In the genomic region with DNA sequence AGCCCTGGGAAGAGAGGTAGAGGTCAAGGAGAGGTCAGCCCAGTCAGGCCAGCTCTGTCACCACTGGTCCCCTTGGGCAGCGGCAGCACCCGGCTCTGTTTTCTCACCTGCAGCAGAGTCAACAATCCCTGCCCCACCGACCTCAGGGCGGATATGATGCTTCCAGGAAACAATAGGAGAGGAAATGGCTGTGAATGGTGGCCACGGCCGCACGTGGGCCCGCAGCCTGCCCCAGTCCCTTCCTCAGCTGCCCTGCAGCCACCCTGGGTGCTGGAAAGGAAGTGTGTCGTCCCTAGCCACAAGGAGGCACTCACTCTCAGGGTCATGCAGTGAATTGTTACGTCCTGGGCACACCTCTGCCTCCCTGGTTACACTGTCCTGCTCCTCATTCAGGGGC, we compare ENCODE assay signal across 8 cellular contexts.
DNase-seq lines count a peak whose midpoint lies in the region; ATAC-seq and TF ChIP-seq lines count a peak whose summit lies in the region.

No MANE protein-coding gene starts in this region.

- H3K4me1 ChIP-seq in KMS-11 (ENCODE audit: low read depth, poor library complexity, severe bottlenecking) (peaks cover 61% of the 10 kb centered on the region), lung (ENCODE audit: control insufficient read depth in 2 of 2, insufficient read depth in 2 of 2, low read length in 2 of 2) (peaks cover 0 to 3% of the 10 kb centered on the region in 2 donors), HAP-1 (no peaks in the 10 kb centered on the region)

- H3K9me3 ChIP-seq in lung (ENCODE audit: control insufficient read depth in 2 of 2, insufficient read depth in 1 of 2, low read length in 1 of 2) (no peaks in the 10 kb centered on the region), HAP-1 (no peaks in the 10 kb centered on the region)

- TF ChIP-seq CTCF in KMS-11 (conservative IDR thresholded peaks at IDR 0.05; ENCODE audit: low read depth, low read length) (no peak), lung (IDR thresholded peaks at IDR 0.05; ENCODE audit: control extremely low read depth, extremely low read depth) (no peak)

- H3K9ac ChIP-seq in KMS-11, result no peak overlapping the region

- ATAC-seq in lung (ENCODE audit: insufficient read depth, low FRiP score), result peak; percentile 72

- no peak overlapping the region; the same call in 1 of the 2 replicates for H3K27ac ChIP-seq in KMS-11
- no peak overlapping the region for H3K27ac ChIP-seq in lung (ENCODE audit: low read depth in 1 of 2, low read length in 1 of 2)

- in situ Hi-C loops in HAP-1 (cut with MboI; ENCODE audit: low sequenced_read_pairs), result no loop called here

- WGBS in lung, 2 donors, result 66 to 68% methylated on average over 10 of the region's 10 CpGs

- no peaks in the 10 kb centered on the region for H3K79me2 ChIP-seq in KMS-11 (ENCODE audit: insufficient read depth, low read depth)

- H3K4me2 ChIP-seq in KMS-11, result peak overlapping the region; percentile 35

- no peaks in the 10 kb centered on the region for H3K27me3 ChIP-seq in KMS-11 (ENCODE audit: insufficient read depth, low read depth)
- no peaks in the 10 kb centered on the region for H3K27me3 ChIP-seq in lung (ENCODE audit: control insufficient read depth, insufficient read depth)
- no peaks in the 10 kb centered on the region for H3K27me3 ChIP-seq in HAP-1 (ENCODE audit: low read depth)

- peak; percentile 27 for DNase-seq in EH (ENCODE audit: low read depth)
- peak; percentile 20 for DNase-seq in activated T-helper 9 cell treated with anti-CD3 and anti-CD28 coated beads, Interleukin-2, amount 50 U/mL, for 16 hours (ENCODE audit: low read depth)
- DNase-seq in lung (ENCODE audit: low spot score), result peak; percentile 37
- no peak for DNase-seq in AG20443 (ENCODE audit: low spot score)
- no peak for DNase-seq in HAP-1 (ENCODE audit: low spot score in 2 of 2)
- DNase-seq in NCI-H774 (lab: John Stamatoyannopoulos, UW), result no peak
- DNase-seq in cortex of kidney (lab: John Stamatoyannopoulos, UW), result no peak

- H3K4me3 ChIP-seq in KMS-11 (IDR thresholded peaks at IDR 0.05; ENCODE audit: insufficient read depth, low read depth, low read length), result no peak overlapping the region
- no peak overlapping the region for H3K4me3 ChIP-seq in lung
- H3K4me3 ChIP-seq in HAP-1, result no peak overlapping the region

- H4K20me1 ChIP-seq in KMS-11 (ENCODE audit: insufficient read depth), result no peaks in the 10 kb centered on the region

- H2AFZ ChIP-seq in KMS-11 (ENCODE audit: low read depth), result no peak overlapping the region; the same call in 1 of the 2 replicates

- no peaks in the 10 kb centered on the region for H3K36me3 ChIP-seq in KMS-11 (ENCODE audit: insufficient read depth)
- H3K36me3 ChIP-seq in lung (ENCODE audit: control insufficient read depth in 2 of 2, insufficient read depth in 2 of 2, low read length in 2 of 2), result no peaks in the 10 kb centered on the region
- H3K36me3 ChIP-seq in HAP-1 (replicated peaks), result no peaks in the 10 kb centered on the region

Comparison
In these comparisons a context has a peak if more than half of its experiments do, and no peak if none do; other contexts are left out.
1. DNase-seq: peak in EH (single experiment), activated T-helper 9 cell treated with anti-CD3 and anti-CD28 coated beads, Interleukin-2, amount 50 U/mL, for 16 hours (single experiment) and lung (single experiment); none in AG20443 (single experiment), HAP-1 (0 of 2), NCI-H774 (single experiment) and cortex of kidney (single experiment).